ENCODE assay signal across 1 cellular context in the genomic region with DNA sequence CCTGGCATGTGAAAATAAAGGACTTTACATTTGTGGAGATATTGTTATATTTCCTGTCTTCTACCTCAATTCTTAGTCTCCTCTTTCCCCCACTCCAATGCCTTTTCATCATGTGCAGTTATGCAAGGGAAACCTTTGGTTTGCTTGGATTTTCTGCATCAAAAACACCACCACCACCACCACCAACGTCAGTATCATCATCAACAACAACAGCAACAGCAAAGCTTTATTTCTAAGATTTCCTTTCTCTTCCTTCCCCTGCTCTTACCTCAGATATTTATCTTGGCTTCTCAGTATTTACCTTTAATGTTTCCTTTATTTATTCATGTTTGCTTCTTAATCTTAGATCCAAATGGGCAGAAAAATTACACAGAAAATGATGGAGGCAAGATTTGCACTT.
TF ChIP-seq lines count a peak whose summit lies in the region.

No MANE protein-coding gene starts in this region.

TF ChIP-seq in HepG2, 621 proteins besides CTCF, POLR2A, EP300 and RAD21:
- TF ChIP-seq, protein P1, sequence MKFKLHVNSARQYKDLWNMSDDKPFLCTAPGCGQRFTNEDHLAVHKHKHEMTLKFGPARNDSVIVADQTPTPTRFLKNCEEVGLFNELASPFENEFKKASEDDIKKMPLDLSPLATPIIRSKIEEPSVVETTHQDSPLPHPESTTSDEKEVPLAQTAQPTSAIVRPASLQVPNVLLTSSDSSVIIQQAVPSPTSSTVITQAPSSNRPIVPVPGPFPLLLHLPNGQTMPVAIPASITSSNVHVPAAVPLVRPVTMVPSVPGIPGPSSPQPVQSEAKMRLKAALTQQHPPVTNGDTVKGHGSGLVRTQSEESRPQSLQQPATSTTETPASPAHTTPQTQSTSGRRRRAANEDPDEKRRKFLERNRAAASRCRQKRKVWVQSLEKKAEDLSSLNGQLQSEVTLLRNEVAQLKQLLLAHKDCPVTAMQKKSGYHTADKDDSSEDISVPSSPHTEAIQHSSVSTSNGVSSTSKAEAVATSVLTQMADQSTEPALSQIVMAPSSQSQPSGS (CRISPR knock-in tag; IDR thresholded peaks at IDR 0.05): no peak
- TF ChIP-seq CREB1 (IDR thresholded peaks at IDR 0.05) (0 out of 2 replicates have a peak, but pooled peaks have one; percentile 16), CREB1 (CRISPR knock-in tag; IDR thresholded peaks at IDR 0.05) (no peak)
TF ChIP-seq in HepG2: peak in this region for 1.
